ENCODE assay signal across 15 cellular contexts in genomic region chr10:47121336-47121735, GRCh38.
"Had no signal": no experiment of that assay in that cellular context is flagged by ENCODE, and none has a peak within 500 bp of the region (broad histone marks: within the 10 kb centered on the region; RNA-seq: fewer than 3 reads in every experiment).

No MANE protein-coding gene starts in this region.

- H3K9me3 ChIP-seq: lower lobe of right lung, pancreas had no signal

- H3K4me1 ChIP-seq: lower lobe of right lung, pancreas had no signal

- ATAC-seq: activated CD4-positive, CD25-positive, alpha-beta regulatory T cell treated with anti-CD3 and anti-CD28 coated beads, Interleukin-2, amount 50 U/mL, for 24 hours; activated T-helper 17 cell treated with anti-CD3 and anti-CD28 coated beads, Interleukin-2, amount 50 U/mL, for 72 hours; lower lobe of right lung; pancreas; stimulated activated effector memory CD8-positive, alpha-beta T cell treated with anti-CD3 and anti-CD28 coated beads, Interleukin-12 subunit alpha, Interleukin-12 subunit beta, amount 100 ng/mL, for 72 hours; T-cell had no signal

- H3K27ac Mint-ChIP-seq: activated T-helper 17 cell treated with anti-CD3 and anti-CD28 coated beads, Interleukin-2, amount 50 U/mL, for 72 hours; stimulated activated effector memory CD8-positive, alpha-beta T cell treated with anti-CD3 and anti-CD28 coated beads, Interleukin-12 subunit alpha, Interleukin-12 subunit beta, amount 100 ng/mL, for 72 hours had no signal

- H3K36me3 ChIP-seq: lower lobe of right lung, pancreas had no signal

- H3K27ac ChIP-seq: lower lobe of right lung, pancreas had no signal

- H3K4me3 Mint-ChIP-seq: activated T-helper 17 cell treated with anti-CD3 and anti-CD28 coated beads, Interleukin-2, amount 50 U/mL, for 72 hours; neural crest cell; stimulated activated effector memory CD8-positive, alpha-beta T cell treated with anti-CD3 and anti-CD28 coated beads, Interleukin-12 subunit alpha, Interleukin-12 subunit beta, amount 100 ng/mL, for 72 hours; T-cell had no signal

- H3K4me3 ChIP-seq: lower lobe of right lung, pancreas had no signal

- DNase-seq: activated CD4-positive, alpha-beta T cell treated with anti-CD3 and anti-CD28 coated beads, Interleukin-2, amount 50 U/mL, for 1 hour; activated naive CD4-positive, alpha-beta T cell treated with Interleukin-2 at 50 U/mL for 16 hours; activated T-cell treated with anti-CD3 and anti-CD28 coated beads for 4 hours; foreskin fibroblast; lower lobe of right lung; midbrain; pancreas; stimulated activated CD4-positive, alpha-beta T cell treated with anti-CD3 and anti-CD28 coated beads, Interleukin-12 subunit alpha, Interleukin-12 subunit beta, amount 100 ng/mL, for 4 hours; stimulated activated CD4-positive, alpha-beta T cell treated with anti-CD3 and anti-CD28 coated beads, Interleukin-2, amount 100 ng/mL, for 24 hours; T-cell; T-helper 9 cell had no signal

- H3K4me1 Mint-ChIP-seq: activated T-helper 17 cell treated with anti-CD3 and anti-CD28 coated beads, Interleukin-2, amount 50 U/mL, for 72 hours; neural crest cell; stimulated activated effector memory CD8-positive, alpha-beta T cell treated with anti-CD3 and anti-CD28 coated beads, Interleukin-12 subunit alpha, Interleukin-12 subunit beta, amount 100 ng/mL, for 72 hours; T-cell had no signal

- H3K9me3 Mint-ChIP-seq: activated T-helper 17 cell treated with anti-CD3 and anti-CD28 coated beads, Interleukin-2, amount 50 U/mL, for 72 hours; neural crest cell; stimulated activated effector memory CD8-positive, alpha-beta T cell treated with anti-CD3 and anti-CD28 coated beads, Interleukin-12 subunit alpha, Interleukin-12 subunit beta, amount 100 ng/mL, for 72 hours; T-cell had no signal

- H3K36me3 Mint-ChIP-seq: stimulated activated effector memory CD8-positive, alpha-beta T cell treated with anti-CD3 and anti-CD28 coated beads, Interleukin-12 subunit alpha, Interleukin-12 subunit beta, amount 100 ng/mL, for 72 hours; T-cell had no signal

- H3K27me3 ChIP-seq: pancreas had no signal
